ENCODE assay signal across 9 cellular contexts in genomic region chr11:61955416-61956135, GRCh38. TPM values are rescaled to one million over a fixed set of nuclear protein-coding genes. Genes with fewer than 3 reads are reported as not detected.
A peak's percentile ranks its signal among the peaks of the same experiment; 100 is the strongest.
DNase-seq lines count a peak whose midpoint lies in the region; ATAC-seq, FAIRE-seq and TF ChIP-seq lines count a peak whose summit lies in the region.
"Had no signal": no experiment of that assay in that cellular context is flagged by ENCODE, and none has a peak within 500 bp of the region (broad histone marks: within the 10 kb centered on the region; RNA-seq: fewer than 3 reads in every experiment).

No MANE protein-coding gene starts in this region.

- H4K5ac ChIP-seq in H1 (ENCODE audit: insufficient read length, low read depth, low read length), result no peak overlapping the region

- H3K9me3 ChIP-seq in AG04450 (ENCODE audit: control insufficient read depth, insufficient read depth, low read length), result peaks cover 4% of the 10 kb centered on the region; the same call in 1 of the 2 replicates
- no peaks in the 10 kb centered on the region for H3K9me3 ChIP-seq in H1 (ENCODE audit: insufficient read depth in 2 of 2, low read depth in 1 of 2, low read length in 1 of 2)
- no peaks in the 10 kb centered on the region for H3K9me3 ChIP-seq in mucosa of stomach (ENCODE audit: control insufficient read depth, low read length)

- POLR2A ChIA-PET in AG04450 (lab: Yijun Ruan, JAX), result interaction anchor here (0.5 to 1.9 kb wide), 8 partner anchors 8 to 157 kb away, joined by 3 to 20 read pairs (median 5); partner anchors contain the start of genes FTH1 and RAB3IL1
- POLR2A ChIA-PET in H1 (lab: Charles Lee; ENCODE audit: partially characterized antibody), result interaction anchor here (1.4 to 22.2 kb wide), 2 partner anchors 16 to 58 kb away, joined by 4 to 458 read pairs; partner anchors contain the start of gene FTH1

- H3K27ac ChIP-seq in AG04450 (ENCODE audit: low read depth, low read length) (peak overlapping the region; percentile 47), H1 (ENCODE audit: low read depth, low read length) (no peak overlapping the region)

- peak overlapping the region; percentile 80 for H2BK12ac ChIP-seq in H1 (ENCODE audit: low read depth, low read length)

- H3K4me2 ChIP-seq in H1 (ENCODE audit: insufficient read depth in 1 of 2, low read depth in 2 of 2, low read length in 2 of 2), result peak overlapping the region; percentile 66 to 78

- peak in 1 of 2 experiments; percentile 24; a peak in 1 of 3 replicates for TF ChIP-seq POLR2A in H1 (IDR thresholded peaks at IDR 0.05; ENCODE audit: control extremely low read depth in 1 of 2, low read depth in 2 of 2, low read length in 2 of 2)

- H2BK15ac ChIP-seq in H1 (ENCODE audit: low read length), result peak overlapping the region; percentile 88; the same call in 1 of the 2 replicates

- no peak overlapping the region for H2BK120ac ChIP-seq in H1 (replicated peaks; ENCODE audit: low read depth, low read length)

- TF ChIP-seq RAD21 in H1 (IDR thresholded peaks at IDR 0.05 in 1 of 2, conservative IDR thresholded peaks at IDR 0.05 in 1 of 2; ENCODE audit: low read depth in 2 of 2, low read length in 2 of 2), result no peak

- H2BK5ac ChIP-seq in H1 (ENCODE audit: low read depth, low read length), result peak overlapping the region; percentile 66; the same call in 1 of the 2 replicates

- H3K4me3 ChIP-seq in AG04450 (ENCODE audit: low read depth, low read length) (peak overlapping the region; percentile 52), H1 (ENCODE audit: extremely low read depth in 1 of 4, insufficient read depth in 2 of 4, low read depth in 3 of 4, low read length in 4 of 4) (peak overlapping the region; percentile 18 to 54 (median 28); a peak in 7 of 8 replicates), mucosa of stomach (ENCODE audit: low read length) (no peak overlapping the region)

- H4K91ac ChIP-seq in H1 (replicated peaks; ENCODE audit: insufficient read length, low read length), result no peak overlapping the region

- CTCF ChIA-PET in AG04450 (lab: Charles Lee) (interaction anchor here (0.6 to 2.0 kb wide), 6 partner anchors 31 to 158 kb away, joined by 3 to 17 read pairs (median 4); no protein-coding TSS in a partner anchor), H1 (lab: Charles Lee; ENCODE audit: partially characterized antibody) (interaction anchor here (0.6 to 1.6 kb wide), 19 partner anchors 9 to 153 kb away, joined by 3 to 10 read pairs (median 3); no protein-coding TSS in a partner anchor)

- H3K4ac ChIP-seq in H1 (replicated peaks; ENCODE audit: insufficient read length, low read depth, low read length), result no peak overlapping the region

- TF ChIP-seq CTCF in AG04450 (IDR thresholded peaks at IDR 0.05; ENCODE audit: low read depth, low read length), result no peak
- TF ChIP-seq CTCF in H1 (IDR thresholded peaks at IDR 0.05; ENCODE audit: control extremely low read depth in 1 of 3, insufficient read depth in 1 of 3, low read depth in 1 of 3, low read length in 3 of 3), result no peak

- 0 out of 2 replicates have a peak overlapping the region, but pooled peaks have one; percentile 13 for H2AFZ ChIP-seq in H1 (ENCODE audit: low read length)

- no peak for DNase-seq in AG04450 (ENCODE audit: low read depth, low spot score)
- peak; percentile 32 for DNase-seq in NCI-H128 (lab: John Stamatoyannopoulos, UW; ENCODE audit: unreplicated experiment)
- peak; percentile 83 to 93 for DNase-seq in H1 (ENCODE audit: low read depth in 1 of 2, low spot score in 2 of 2)
- no peak for DNase-seq in dedifferentiated amniotic fluid mesenchymal stem cell (ENCODE audit: extremely low spot score)
- no peak for DNase-seq in NCI-H2196 treated with DMSO at 0.1 percent for 48 hours (lab: John Stamatoyannopoulos, UW; ENCODE audit: unreplicated experiment)
- no peak for DNase-seq in NK-92 (lab: John Stamatoyannopoulos, UW; ENCODE audit: unreplicated experiment)

- H2BK20ac ChIP-seq in H1 (ENCODE audit: low read length), result no peak overlapping the region

- no peaks in the 10 kb centered on the region for H3K36me3 ChIP-seq in H1 (ENCODE audit: control insufficient read depth in 2 of 4, insufficient read depth in 4 of 4, low read length in 3 of 4)
- no peaks in the 10 kb centered on the region for H3K36me3 ChIP-seq in mucosa of stomach (ENCODE audit: control insufficient read depth, insufficient read depth, low read length)

- H3K27me3 ChIP-seq in AG04450 (ENCODE audit: control insufficient read depth, insufficient read depth, low read length) (no peaks in the 10 kb centered on the region), H1 (replicated peaks in 1 of 4; ENCODE audit: control insufficient read depth in 3 of 4, extremely low read depth in 1 of 4, insufficient read depth in 3 of 4, low read length in 3 of 4) (peaks cover 0 to 8% (median 2%) of the 10 kb centered on the region in 4 experiments; a peak in 4 of 7 replicates), mucosa of stomach (ENCODE audit: control insufficient read depth, insufficient read depth, low read length) (peaks cover 22% of the 10 kb centered on the region)

- H3K79me1 ChIP-seq in H1 (ENCODE audit: low read depth, low read length), result no peaks in the 10 kb centered on the region

- peaks cover 2% of the 10 kb centered on the region; the same call in 1 of the 2 replicates for H3K23me2 ChIP-seq in H1 (ENCODE audit: low read depth, low read length)

- FAIRE-seq in H1 (lab: Jason Lieb, UNC), result no peak

- H2AK5ac ChIP-seq in H1 (ENCODE audit: low read depth, low read length), result no peak overlapping the region

- H3K14ac ChIP-seq in H1 (ENCODE audit: insufficient read length), result no peak overlapping the region

- H3K18ac ChIP-seq in H1 (ENCODE audit: extremely low read depth, low read length), result peak overlapping the region; percentile 95

- 4% methylated on average over 40 of the region's 56 CpGs; no CpG with 5 or more reads in 1 of the 2 experiments for WGBS in H1 (ENCODE audit: extremely low coverage in 1 of 2, insufficient coverage in 1 of 2, insufficient read length in 1 of 2, insufficient replicate concordance in 2 of 2, low coverage in 1 of 2, low lambda C conversion rate in 2 of 2, missing lambda C conversion rate in 1 of 2), 2 experiments

- no peaks in the 10 kb centered on the region for H3K79me2 ChIP-seq in H1 (ENCODE audit: control insufficient read depth in 1 of 2, insufficient read depth in 2 of 2, low read length in 2 of 2)

- no peaks in the 10 kb centered on the region for H4K20me1 ChIP-seq in H1 (replicated peaks in 1 of 2; ENCODE audit: control insufficient read depth in 1 of 2, insufficient read depth in 2 of 2, low read length in 2 of 2)

- H3K23ac ChIP-seq in H1 (ENCODE audit: insufficient read length), result no peak overlapping the region

- TF ChIP-seq EP300 in H1 (IDR thresholded peaks at IDR 0.05; ENCODE audit: borderline replicate concordance in 1 of 2, low read depth in 2 of 2, low read length in 2 of 2), result no peak

- peak overlapping the region; percentile 82 for H4K8ac ChIP-seq in H1 (ENCODE audit: extremely low read depth, insufficient read depth, low read length)

- peak overlapping the region in 3 of 4 experiments; percentile 25 to 50 (median 34); a peak in 4 of 7 replicates for H3K9ac ChIP-seq in H1 (replicated peaks in 1 of 4; ENCODE audit: extremely low read depth in 1 of 4, low read depth in 3 of 4, low read length in 3 of 4)
- peak overlapping the region; percentile 41 for H3K9ac ChIP-seq in mucosa of stomach (ENCODE audit: low read length)

- ATAC-seq in HG02885 (IDR thresholded peaks at IDR 0.05; ENCODE audit: poor library complexity, unreplicated experiment), result no peak

- H3K4me1 ChIP-seq in H1 (replicated peaks in 1 of 4; ENCODE audit: control insufficient read depth in 3 of 4, insufficient read depth in 4 of 4, low read length in 3 of 4) (peaks cover 0 to 4% (median 3%) of the 10 kb centered on the region in 4 experiments; a peak in 5 of 7 replicates), mucosa of stomach (ENCODE audit: control insufficient read depth, insufficient read depth, low read length) (peaks cover 24% of the 10 kb centered on the region)

- no peak overlapping the region for H3K56ac ChIP-seq in H1 (replicated peaks; ENCODE audit: insufficient read length, low read depth, low read length)

TF ChIP-seq in H1, 55 proteins besides CTCF, POLR2A, EP300 and RAD21 (continues in another document):
- TF ChIP-seq PHF8 (conservative IDR thresholded peaks at IDR 0.05; ENCODE audit: low read depth, low read length), result peak; percentile 42; the same call in 1 of the 2 replicates

RNA-seq across cellular contexts. Expression of gene BEST1, which starts 5.4 kb away (rescaled TPM):
- polyA plus RNA-seq in AG04450 (2011; rRNA removed) (2.6 TPM in 2 replicates), H1 (2011; rRNA removed) (0.62 and 1.4 TPM in 2 replicates)
- 4.4 and 4.9 TPM in 2 replicates for polyA minus RNA-seq in AG04450 (2011; rRNA and poly(A)+ RNA removed)
- total RNA-seq in H1 (2021; fragmentation: NEBNext Ultra II Directional; extraction: Animal tissue kit (Norgen Biotek cat#: 25700)), result 0.22 and 0.23 TPM in 2 replicates
- polyA plus RNA-seq in H1 (2011; cell fraction: cytosol; rRNA removed), result 1.7 TPM
- 3.9 TPM for polyA plus RNA-seq in H1 (2011; cell fraction: nucleus; rRNA removed)
- 0.43 to 0.91 TPM (median 0.72 TPM) in 4 replicates for polyA plus RNA-seq in H1 (2012, experiment 1 of 2)
- polyA plus RNA-seq in H1 (2012, experiment 2 of 2), result 1.0 TPM
- 0.08 TPM for polyA plus RNA-seq in H1 (2013, experiment 1 of 2)
- 0.09 TPM for polyA plus RNA-seq in H1 (2013, experiment 2 of 2)
- polyA minus RNA-seq in H1 (2011; rRNA and poly(A)+ RNA removed), result 0.95 and 1.1 TPM in 2 replicates
- polyA minus RNA-seq in H1 (2011; cell fraction: cytosol; rRNA and poly(A)+ RNA removed), result 0.81 TPM
- 2.9 TPM for polyA minus RNA-seq in H1 (2011; cell fraction: nucleus; rRNA and poly(A)+ RNA removed)
- total RNA-seq: activated CD8-positive, alpha-beta memory T cell treated with anti-CD3 and anti-CD28 coated beads for 36 hours had no signal

RNA-seq across cellular contexts. Expression of gene FTH1, which starts 11.9 kb away (rescaled TPM):
- polyA plus RNA-seq in AG04450 (2011; rRNA removed) (3,294 and 4,220 TPM in 2 replicates), H1 (2011; rRNA removed) (895 and 1,153 TPM in 2 replicates)
- polyA minus RNA-seq in AG04450 (2011; rRNA and poly(A)+ RNA removed), result 1,880 and 1,982 TPM in 2 replicates
- 1,461 and 1,535 TPM in 2 replicates for total RNA-seq in H1 (2021; fragmentation: NEBNext Ultra II Directional; extraction: Animal tissue kit (Norgen Biotek cat#: 25700))
- 859 TPM for polyA plus RNA-seq in H1 (2011; cell fraction: cytosol; rRNA removed)
- polyA plus RNA-seq in H1 (2011; cell fraction: nucleus; rRNA removed), result 858 TPM
- polyA plus RNA-seq in H1 (2012, experiment 1 of 2), result 2,371 to 2,868 TPM (median 2,459 TPM) in 4 replicates
- polyA plus RNA-seq in H1 (2012, experiment 2 of 2), result 3,437 TPM
- polyA plus RNA-seq in H1 (2013, experiment 1 of 2), result 1,345 TPM
- polyA plus RNA-seq in H1 (2013, experiment 2 of 2), result 1,427 TPM
- 388 and 391 TPM in 2 replicates for polyA minus RNA-seq in H1 (2011; rRNA and poly(A)+ RNA removed)
- 705 TPM for polyA minus RNA-seq in H1 (2011; cell fraction: cytosol; rRNA and poly(A)+ RNA removed)
- 403 TPM for polyA minus RNA-seq in H1 (2011; cell fraction: nucleus; rRNA and poly(A)+ RNA removed)

RNA-seq across cellular contexts. Expression of gene RAB3IL1, which starts 38.2 kb away (rescaled TPM):
- 2.7 and 3.6 TPM in 2 replicates for polyA plus RNA-seq in AG04450 (2011; rRNA removed)
- 2.6 and 2.9 TPM in 2 replicates for polyA minus RNA-seq in AG04450 (2011; rRNA and poly(A)+ RNA removed)
- 5.7 and 6.8 TPM in 2 replicates for total RNA-seq in H1 (2021; fragmentation: NEBNext Ultra II Directional; extraction: Animal tissue kit (Norgen Biotek cat#: 25700))
- polyA plus RNA-seq in H1 (2011; rRNA removed), result 7.9 and 10.8 TPM in 2 replicates
- 7.0 TPM for polyA plus RNA-seq in H1 (2011; cell fraction: cytosol; rRNA removed)
- 9.4 TPM for polyA plus RNA-seq in H1 (2011; cell fraction: nucleus; rRNA removed)
- 5.8 to 13.8 TPM (median 7.0 TPM) in 4 replicates for polyA plus RNA-seq in H1 (2012, experiment 1 of 2)
- 62.0 TPM for polyA plus RNA-seq in H1 (2012, experiment 2 of 2)
- 4.5 TPM for polyA plus RNA-seq in H1 (2013, experiment 1 of 2)
- 6.3 TPM for polyA plus RNA-seq in H1 (2013, experiment 2 of 2)
- polyA minus RNA-seq in H1 (2011; rRNA and poly(A)+ RNA removed), result 3.0 and 3.2 TPM in 2 replicates
- 6.1 TPM for polyA minus RNA-seq in H1 (2011; cell fraction: cytosol; rRNA and poly(A)+ RNA removed)
- polyA minus RNA-seq in H1 (2011; cell fraction: nucleus; rRNA and poly(A)+ RNA removed), result 4.5 TPM
- total RNA-seq: activated CD8-positive, alpha-beta memory T cell treated with anti-CD3 and anti-CD28 coated beads for 36 hours had no signal

Comparison
In these comparisons a context has a peak if more than half of its experiments do, and no peak if none do; other contexts are left out.
1. DNase-seq: peak in NCI-H128 (single experiment) and H1 (2 of 2); none in AG04450 (single experiment), dedifferentiated amniotic fluid mesenchymal stem cell (single experiment), NCI-H2196 treated with DMSO at 0.1 percent for 48 hours (single experiment) and NK-92 (single experiment).